Comparison of ENCODE assay signal across 6 cellular contexts in genomic region chr4:675036-675804, GRCh38. TPM values are rescaled to one million over a fixed set of nuclear protein-coding genes. Genes with fewer than 3 reads are reported as not detected.
A peak's percentile ranks its signal among the peaks of the same experiment; 100 is the strongest.
DNase-seq lines count a peak whose midpoint lies in the region; FAIRE-seq and TF ChIP-seq lines count a peak whose summit lies in the region.

No MANE protein-coding gene starts in this region.

- H3K36me3 ChIP-seq in endothelial cell of umbilical vein (ENCODE audit: control insufficient read depth in 2 of 2, extremely low read depth in 1 of 2, insufficient read depth in 2 of 2, low read length in 2 of 2) (peaks cover 9% of the 10 kb centered on the region in 2 experiments), skeletal muscle tissue (ENCODE audit: control insufficient read depth in 3 of 3, insufficient read depth in 3 of 3, low read length in 3 of 3) (peaks cover 18 to 22% (median 19%) of the 10 kb centered on the region in 3 donors)

- H3K4me1 Mint-ChIP-seq in IgD-negative memory B cell = peaks cover 12 to 17% (median 14%) of the 10 kb centered on the region in 3 donors

- H3K9ac ChIP-seq in endothelial cell of umbilical vein (replicated peaks; ENCODE audit: extremely low read depth, insufficient read depth, low read length) = peak overlapping the region; percentile 91
- H3K9ac ChIP-seq in skeletal muscle tissue (ENCODE audit: low read depth in 1 of 3, low read length in 3 of 3) = peak overlapping the region; percentile 94 to 97 (median 97)

- H3K9me1 ChIP-seq in endothelial cell of umbilical vein (replicated peaks; ENCODE audit: control insufficient read depth, extremely low read depth, insufficient read depth, low read length) = no peaks in the 10 kb centered on the region

- no peaks in the 10 kb centered on the region for H4K20me1 ChIP-seq in endothelial cell of umbilical vein (replicated peaks; ENCODE audit: control insufficient read depth, extremely low read depth, insufficient read depth, low read length)

- no peak for TF ChIP-seq CTCF in endothelial cell of umbilical vein (IDR thresholded peaks at IDR 0.05; ENCODE audit: extremely low read depth in 1 of 2, insufficient read depth in 1 of 2, low read depth in 1 of 2, low read length in 2 of 2)

- peak overlapping the region in 2 of 3 donors; percentile 93 to 98 for H3K27ac Mint-ChIP-seq in IgD-negative memory B cell

- H3K27me3 ChIP-seq in endothelial cell of umbilical vein (ENCODE audit: control insufficient read depth in 2 of 2, insufficient read depth in 2 of 2, low read length in 2 of 2) = no peaks in the 10 kb centered on the region
- H3K27me3 ChIP-seq in skeletal muscle tissue (ENCODE audit: control insufficient read depth in 3 of 3, insufficient read depth in 3 of 3, low read length in 3 of 3) = peaks cover 0 to 15% (median 7%) of the 10 kb centered on the region in 3 donors

- DNase-seq in GM03348 (ENCODE audit: low spot score) (peak; percentile 49), endothelial cell of umbilical vein (ENCODE audit: low read depth, low spot score) (no peak), UCSD-AML1 (lab: John Stamatoyannopoulos, UW; ENCODE audit: unreplicated experiment) (no peak)
- DNase-seq in stimulated activated CD8-positive, alpha-beta memory T cell treated with anti-CD3 and anti-CD28 coated beads, Interleukin-4, amount 100 ng/mL, for 48 hours = no peak

- no peaks in the 10 kb centered on the region for H3K9me3 Mint-ChIP-seq in IgD-negative memory B cell

- peaks cover 12% of the 10 kb centered on the region for H3K79me2 ChIP-seq in endothelial cell of umbilical vein (ENCODE audit: control insufficient read depth, insufficient read depth, low read length)

- FAIRE-seq in endothelial cell of umbilical vein (lab: Jason Lieb, UNC) = no peak

- H3K4me3 ChIP-seq in endothelial cell of umbilical vein (replicated peaks in 1 of 3; ENCODE audit: insufficient read depth in 1 of 3, low read depth in 1 of 3, low read length in 3 of 3) = peak overlapping the region; percentile 63 to 87 (median 78)
- peak overlapping the region; percentile 82 to 91 (median 88) for H3K4me3 ChIP-seq in skeletal muscle tissue (ENCODE audit: low read length in 3 of 3)

- peak overlapping the region; percentile 87 to 96 (median 91) for H3K4me3 Mint-ChIP-seq in IgD-negative memory B cell

- H3K36me3 Mint-ChIP-seq in IgD-negative memory B cell = peaks cover 2% of the 10 kb centered on the region

- no peak for TF ChIP-seq POLR2A in endothelial cell of umbilical vein (IDR thresholded peaks at IDR 0.05; ENCODE audit: low read depth, low read length)

- H3K27ac ChIP-seq in endothelial cell of umbilical vein (ENCODE audit: insufficient read depth, low read depth, low read length) (peak overlapping the region; percentile 67), skeletal muscle tissue (ENCODE audit: low read depth, low read length) (peak overlapping the region; percentile 95)

- dilution Hi-C loops in endothelial cell of umbilical vein (cut with MboI; ENCODE audit: extremely low pct_ligation_motif_present, low sequenced_read_pairs) = no loop called here

- peaks cover 1% of the 10 kb centered on the region for H3K27me3 Mint-ChIP-seq in IgD-negative memory B cell

- peaks cover 12% of the 10 kb centered on the region for H3K4me1 ChIP-seq in endothelial cell of umbilical vein (ENCODE audit: control insufficient read depth, extremely low read depth, insufficient read depth, low read length)
- H3K4me1 ChIP-seq in skeletal muscle tissue (ENCODE audit: control insufficient read depth in 3 of 3, insufficient read depth in 3 of 3, low read length in 3 of 3) = peaks cover 42 to 60% (median 45%) of the 10 kb centered on the region in 3 donors

- peak overlapping the region; percentile 72 for H2AFZ ChIP-seq in endothelial cell of umbilical vein (ENCODE audit: low read depth, low read length)

- no TSS peak for BruUV-seq in endothelial cell of umbilical vein (replicated peaks; lab: Mats Ljungman, UMichigan)

- peak overlapping the region; percentile 77 for H3K4me2 ChIP-seq in endothelial cell of umbilical vein (ENCODE audit: insufficient read depth, low read length)

- POLR2A ChIA-PET in endothelial cell of umbilical vein (lab: Charles Lee) = no interaction called here

- CTCF ChIA-PET in endothelial cell of umbilical vein (lab: Charles Lee) = interaction anchor here (1.4 kb wide), 1 partner anchor 9 kb away, joined by 5 read pairs; no protein-coding TSS in a partner anchor

- H3K9me3 ChIP-seq in endothelial cell of umbilical vein (replicated peaks; ENCODE audit: control insufficient read depth, insufficient read depth, low read length) (no peaks in the 10 kb centered on the region), skeletal muscle tissue (ENCODE audit: control insufficient read depth in 3 of 3, low read length in 3 of 3) (no peaks in the 10 kb centered on the region)

- intact Hi-C loops in endothelial cell of umbilical vein (cut with micrococcal nuclease) = loop anchor here (10.0 kb wide), 2 partner anchors 200 to 340 kb away; partner anchors contain the start of gene ZNF141

TF ChIP-seq in endothelial cell of umbilical vein, 7 proteins besides CTCF, POLR2A, EP300 and RAD21 (continues in another document):
- TF ChIP-seq JUN (IDR thresholded peaks at IDR 0.05; ENCODE audit: borderline replicate concordance, insufficient read depth, insufficient read length, low read depth) = no peak
- TF ChIP-seq POLR2AphosphoS5 (IDR thresholded peaks at IDR 0.05; ENCODE audit: insufficient read depth, low read depth, low read length) = no peak
- TF ChIP-seq FOS (IDR thresholded peaks at IDR 0.05; ENCODE audit: borderline replicate concordance, insufficient read depth, low read length) = no peak
- TF ChIP-seq GATA2 (IDR thresholded peaks at IDR 0.05; ENCODE audit: insufficient read depth, insufficient read length, low read depth, low read length) = no peak
- TF ChIP-seq EZH2 (IDR thresholded peaks at IDR 0.05; ENCODE audit: borderline replicate concordance, low read depth, low read length, severe bottlenecking) = no peak
- no peak for TF ChIP-seq MYC (IDR thresholded peaks at IDR 0.05; ENCODE audit: low read depth, low read length)

RNA-seq across cellular contexts. Expression of gene MYL5, which starts 0.9 kb away (rescaled TPM):
- 8.3 TPM for polyA plus RNA-seq in IgD-negative memory B cell
- 13.4 and 15.5 TPM in 2 replicates for total RNA-seq in endothelial cell of umbilical vein
- polyA plus RNA-seq in endothelial cell of umbilical vein = 12.3 and 14.2 TPM in 2 replicates
- polyA plus RNA-seq in endothelial cell of umbilical vein (2011; cell fraction: cytosol; rRNA removed) = 11.9 and 12.9 TPM in 2 replicates
- polyA plus RNA-seq in endothelial cell of umbilical vein (2011; cell fraction: nucleus; rRNA removed) = 41.1 and 49.4 TPM in 2 replicates
- 15.6 and 17.5 TPM in 2 replicates for polyA plus RNA-seq in endothelial cell of umbilical vein (2012)
- 2.4 and 5.0 TPM in 2 replicates for polyA minus RNA-seq in endothelial cell of umbilical vein
- polyA minus RNA-seq in endothelial cell of umbilical vein (2011; cell fraction: cytosol; rRNA and poly(A)+ RNA removed) = 1.2 TPM
- polyA minus RNA-seq in endothelial cell of umbilical vein (2011; cell fraction: nucleus; rRNA and poly(A)+ RNA removed) = 8.1 and 14.1 TPM in 2 replicates
- 978 TPM for total RNA-seq in skeletal muscle tissue

RNA-seq across cellular contexts. Expression of gene ATP5ME, which starts 1.1 kb away (rescaled TPM):
- polyA plus RNA-seq in IgD-negative memory B cell (430 TPM), endothelial cell of umbilical vein (244 and 304 TPM in 2 replicates)
- total RNA-seq in endothelial cell of umbilical vein (303 and 310 TPM in 2 replicates), skeletal muscle tissue (220 TPM)
- 863 and 945 TPM in 2 replicates for polyA plus RNA-seq in endothelial cell of umbilical vein (2011; cell fraction: cytosol; rRNA removed)
- polyA plus RNA-seq in endothelial cell of umbilical vein (2011; cell fraction: nucleus; rRNA removed) = 171 and 218 TPM in 2 replicates
- polyA plus RNA-seq in endothelial cell of umbilical vein (2012) = 698 and 943 TPM in 2 replicates
- polyA minus RNA-seq in endothelial cell of umbilical vein = 65.6 and 98.9 TPM in 2 replicates
- polyA minus RNA-seq in endothelial cell of umbilical vein (2011; cell fraction: cytosol; rRNA and poly(A)+ RNA removed) = 64.9 TPM
- polyA minus RNA-seq in endothelial cell of umbilical vein (2011; cell fraction: nucleus; rRNA and poly(A)+ RNA removed) = 19.5 and 27.3 TPM in 2 replicates

RNA-seq across cellular contexts. Expression of gene SLC49A3, which starts 13.7 kb away (rescaled TPM):
- polyA plus RNA-seq in IgD-negative memory B cell (0.97 TPM), endothelial cell of umbilical vein (4.2 and 4.6 TPM in 2 replicates)
- total RNA-seq in endothelial cell of umbilical vein (5.0 and 11.5 TPM in 2 replicates), skeletal muscle tissue (4.2 TPM)
- polyA plus RNA-seq in endothelial cell of umbilical vein (2011; cell fraction: cytosol; rRNA removed) = 1.2 and 2.0 TPM in 2 replicates
- polyA plus RNA-seq in endothelial cell of umbilical vein (2011; cell fraction: nucleus; rRNA removed) = 6.6 and 9.1 TPM in 2 replicates
- 1.3 and 1.5 TPM in 2 replicates for polyA plus RNA-seq in endothelial cell of umbilical vein (2012)
- 1.1 and 2.0 TPM in 2 replicates for polyA minus RNA-seq in endothelial cell of umbilical vein
- polyA minus RNA-seq in endothelial cell of umbilical vein (2011; cell fraction: cytosol; rRNA and poly(A)+ RNA removed) = not detected
- 2.0 and 3.1 TPM in 2 replicates for polyA minus RNA-seq in endothelial cell of umbilical vein (2011; cell fraction: nucleus; rRNA and poly(A)+ RNA removed)

RNA-seq across cellular contexts. Expression of gene PCGF3, which starts 30.4 kb away (rescaled TPM):
- polyA plus RNA-seq in IgD-negative memory B cell = 6.1 TPM
- total RNA-seq in endothelial cell of umbilical vein = 69.2 and 70.2 TPM in 2 replicates
- 91.8 and 95.3 TPM in 2 replicates for polyA plus RNA-seq in endothelial cell of umbilical vein
- 53.0 and 64.5 TPM in 2 replicates for polyA plus RNA-seq in endothelial cell of umbilical vein (2011; cell fraction: cytosol; rRNA removed)
- 376 and 396 TPM in 2 replicates for polyA plus RNA-seq in endothelial cell of umbilical vein (2011; cell fraction: nucleus; rRNA removed)
- 42.1 and 58.2 TPM in 2 replicates for polyA plus RNA-seq in endothelial cell of umbilical vein (2012)
- polyA minus RNA-seq in endothelial cell of umbilical vein = 80.4 and 109 TPM in 2 replicates
- polyA minus RNA-seq in endothelial cell of umbilical vein (2011; cell fraction: cytosol; rRNA and poly(A)+ RNA removed) = 18.2 TPM
- 85.7 and 100 TPM in 2 replicates for polyA minus RNA-seq in endothelial cell of umbilical vein (2011; cell fraction: nucleus; rRNA and poly(A)+ RNA removed)
- 23.0 TPM for total RNA-seq in skeletal muscle tissue

RNA-seq across cellular contexts. Expression of gene PDE6B, which starts 49.8 kb away (rescaled TPM):
- polyA plus RNA-seq in IgD-negative memory B cell = 16.6 TPM
- 0.85 and 1.8 TPM in 2 replicates for total RNA-seq in endothelial cell of umbilical vein
- polyA plus RNA-seq in endothelial cell of umbilical vein = 0.77 and 0.78 TPM in 2 replicates
- 0.54 and 0.59 TPM in 2 replicates for polyA plus RNA-seq in endothelial cell of umbilical vein (2011; cell fraction: cytosol; rRNA removed)
- polyA plus RNA-seq in endothelial cell of umbilical vein (2011; cell fraction: nucleus; rRNA removed) = 0.04 and 0.14 TPM in 2 replicates
- 0.80 and 2.4 TPM in 2 replicates for polyA plus RNA-seq in endothelial cell of umbilical vein (2012)
- polyA minus RNA-seq in endothelial cell of umbilical vein = 0.72 and 0.87 TPM in 2 replicates
- polyA minus RNA-seq in endothelial cell of umbilical vein (2011; cell fraction: cytosol; rRNA and poly(A)+ RNA removed) = not detected
- polyA minus RNA-seq in endothelial cell of umbilical vein (2011; cell fraction: nucleus; rRNA and poly(A)+ RNA removed) = not detected in 2 replicates
- total RNA-seq in skeletal muscle tissue = 8.9 TPM

Comparison
In these comparisons a context has a peak if more than half of its experiments do, and no peak if none do; other contexts are left out.
1. RNA of gene MYL5, which starts 0.9 kb away (total RNA-seq): 978 TPM in skeletal muscle tissue (single experiment); 13.4 to 15.5 TPM in endothelial cell of umbilical vein; every median in the first group is over 10 times any median in the second.